Comparison of ENCODE assay signal across 16 cellular contexts in the genomic region with DNA sequence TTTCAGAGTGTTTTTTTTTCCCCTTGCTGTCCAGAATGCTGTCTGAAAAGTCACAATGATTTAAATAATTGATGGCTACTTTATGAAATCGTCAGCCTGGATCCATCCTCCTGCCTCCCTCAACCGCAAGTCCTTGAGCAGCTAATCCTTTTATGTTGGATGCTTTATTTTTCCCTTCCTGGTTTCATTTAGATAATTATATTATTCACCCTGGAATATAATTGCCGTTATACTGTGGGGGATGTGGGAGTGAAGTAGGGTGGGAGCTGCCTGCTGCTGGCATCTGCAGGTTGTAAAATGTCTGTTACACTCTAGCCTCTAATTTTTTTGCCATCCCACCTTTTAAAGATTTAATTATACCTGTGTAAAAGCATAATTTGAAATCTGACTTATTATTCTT.
A peak's percentile ranks its signal among the peaks of the same experiment; 100 is the strongest.
DNase-seq lines count a peak whose midpoint lies in the region; ATAC-seq and TF ChIP-seq lines count a peak whose summit lies in the region.
"Had no signal": no experiment of that assay in that cellular context is flagged by ENCODE, and none has a peak within 500 bp of the region (broad histone marks: within the 10 kb centered on the region; RNA-seq: fewer than 3 reads in every experiment).

No MANE protein-coding gene starts in this region.

- H3K9me3 Mint-ChIP-seq in WTC11, result peaks cover 20% of the 10 kb centered on the region

- CTCF ChIA-PET in WTC11 (lab: Charles Lee), result interaction anchor here (2.0 kb wide), 1 partner anchor 18 kb away, joined by 7 read pairs; no protein-coding TSS in a partner anchor

- no peak for ATAC-seq in WTC11
- ATAC-seq: A549, Panc1, Right ventricle myocardium inferior had no signal

- peak overlapping the region; percentile 26 for H3K4me3 ChIP-seq in BE2C (ENCODE audit: low read depth, low read length)
- H3K4me3 ChIP-seq: A549 had no signal

- H3K27me3 Mint-ChIP-seq in WTC11 (ENCODE audit: low read depth), result no peaks in the 10 kb centered on the region
- H3K27me3 Mint-ChIP-seq: CD4-positive, alpha-beta memory T cell had no signal

- H3K27me3 ChIP-seq in BE2C, result no peaks in the 10 kb centered on the region

- DNase-seq in BE2C, result peak; percentile 59
- DNase-seq in NCI-H1105 treated with DMSO at 0.1 percent for 48 hours (lab: John Stamatoyannopoulos, UW), result peak; percentile 95
- DNase-seq in NCI-H69 (lab: John Stamatoyannopoulos, UW), result peak; percentile 90
- DNase-seq in WTC11 (ENCODE audit: low spot score), result no peak
- no peak for DNase-seq in SKM-1 treated with dmso at 0.1 percent for 144 hours (lab: John Stamatoyannopoulos, UW; ENCODE audit: unreplicated experiment)
- no peak for DNase-seq in NCI-H526 (lab: John Stamatoyannopoulos, UW)
- DNase-seq in dermis blood vessel endothelial cell, result no peak
- DNase-seq in HK-2 (ENCODE audit: unreplicated experiment), result no peak
- DNase-seq: AML-193; CD4-positive, alpha-beta memory T cell; GF-D8; NCI-H2029 treated with DMSO at 0.1 percent for 48 hours; T-helper 2 cell had no signal

- H3K27ac Mint-ChIP-seq in WTC11, result peak overlapping the region; percentile 37; the same call in 1 of the 2 replicates

- H3K9me3 ChIP-seq in BE2C, result no peaks in the 10 kb centered on the region

- TF ChIP-seq CTCF in BE2C (IDR thresholded peaks at IDR 0.05; ENCODE audit: low read depth, low read length) (peak; percentile 30), WTC11 (IDR thresholded peaks at IDR 0.05) (no peak)

- peaks cover 47% of the 10 kb centered on the region for H3K4me1 ChIP-seq in BE2C
- H3K4me1 ChIP-seq: A549 had no signal

- POLR2A ChIA-PET in WTC11 (lab: Charles Lee), result no interaction called here

- peaks cover 20% of the 10 kb centered on the region for H3K4me1 Mint-ChIP-seq in WTC11

- peaks cover 12% of the 10 kb centered on the region for H3K36me3 Mint-ChIP-seq in WTC11

- no peaks in the 10 kb centered on the region; the same call in 1 of the 2 replicates for H3K36me3 ChIP-seq in BE2C

- no peak overlapping the region for H3K4me3 Mint-ChIP-seq in WTC11
- H3K4me3 Mint-ChIP-seq: CD4-positive, alpha-beta memory T cell had no signal

TF ChIP-seq in WTC11, 78 proteins besides CTCF, POLR2A, EP300 and RAD21:
- TF ChIP-seq TCF7 (CRISPR knock-in tag; IDR thresholded peaks at IDR 0.05; ENCODE audit: low read depth) (no peak), NR1H2 (CRISPR knock-in tag; IDR thresholded peaks at IDR 0.05) (no peak), IRF1 (CRISPR knock-in tag; IDR thresholded peaks at IDR 0.05) (no peak), FOXJ3 (CRISPR knock-in tag; IDR thresholded peaks at IDR 0.05; ENCODE audit: borderline replicate concordance) (no peak), CREM (CRISPR knock-in tag; IDR thresholded peaks at IDR 0.05) (no peak)
- TF ChIP-seq, protein P1, sequence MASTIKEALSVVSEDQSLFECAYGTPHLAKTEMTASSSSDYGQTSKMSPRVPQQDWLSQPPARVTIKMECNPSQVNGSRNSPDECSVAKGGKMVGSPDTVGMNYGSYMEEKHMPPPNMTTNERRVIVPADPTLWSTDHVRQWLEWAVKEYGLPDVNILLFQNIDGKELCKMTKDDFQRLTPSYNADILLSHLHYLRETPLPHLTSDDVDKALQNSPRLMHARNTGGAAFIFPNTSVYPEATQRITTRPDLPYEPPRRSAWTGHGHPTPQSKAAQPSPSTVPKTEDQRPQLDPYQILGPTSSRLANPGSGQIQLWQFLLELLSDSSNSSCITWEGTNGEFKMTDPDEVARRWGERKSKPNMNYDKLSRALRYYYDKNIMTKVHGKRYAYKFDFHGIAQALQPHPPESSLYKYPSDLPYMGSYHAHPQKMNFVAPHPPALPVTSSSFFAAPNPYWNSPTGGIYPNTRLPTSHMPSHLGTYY (CRISPR knock-in tag; IDR thresholded peaks at IDR 0.05), result no peak
- TF ChIP-seq, protein P2, sequence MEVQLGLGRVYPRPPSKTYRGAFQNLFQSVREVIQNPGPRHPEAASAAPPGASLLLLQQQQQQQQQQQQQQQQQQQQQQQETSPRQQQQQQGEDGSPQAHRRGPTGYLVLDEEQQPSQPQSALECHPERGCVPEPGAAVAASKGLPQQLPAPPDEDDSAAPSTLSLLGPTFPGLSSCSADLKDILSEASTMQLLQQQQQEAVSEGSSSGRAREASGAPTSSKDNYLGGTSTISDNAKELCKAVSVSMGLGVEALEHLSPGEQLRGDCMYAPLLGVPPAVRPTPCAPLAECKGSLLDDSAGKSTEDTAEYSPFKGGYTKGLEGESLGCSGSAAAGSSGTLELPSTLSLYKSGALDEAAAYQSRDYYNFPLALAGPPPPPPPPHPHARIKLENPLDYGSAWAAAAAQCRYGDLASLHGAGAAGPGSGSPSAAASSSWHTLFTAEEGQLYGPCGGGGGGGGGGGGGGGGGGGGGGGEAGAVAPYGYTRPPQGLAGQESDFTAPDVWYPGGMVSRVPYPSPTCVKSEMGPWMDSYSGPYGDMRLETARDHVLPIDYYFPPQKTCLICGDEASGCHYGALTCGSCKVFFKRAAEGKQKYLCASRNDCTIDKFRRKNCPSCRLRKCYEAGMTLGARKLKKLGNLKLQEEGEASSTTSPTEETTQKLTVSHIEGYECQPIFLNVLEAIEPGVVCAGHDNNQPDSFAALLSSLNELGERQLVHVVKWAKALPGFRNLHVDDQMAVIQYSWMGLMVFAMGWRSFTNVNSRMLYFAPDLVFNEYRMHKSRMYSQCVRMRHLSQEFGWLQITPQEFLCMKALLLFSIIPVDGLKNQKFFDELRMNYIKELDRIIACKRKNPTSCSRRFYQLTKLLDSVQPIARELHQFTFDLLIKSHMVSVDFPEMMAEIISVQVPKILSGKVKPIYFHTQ (CRISPR knock-in tag; IDR thresholded peaks at IDR 0.05), result no peak

Comparison
In these comparisons a context has a peak if more than half of its experiments do, and no peak if none do; other contexts are left out.
1. DNase-seq: peak in BE2C (single experiment), NCI-H1105 treated with DMSO at 0.1 percent for 48 hours (single experiment) and NCI-H69 (single experiment); none in WTC11 (single experiment), SKM-1 treated with dmso at 0.1 percent for 144 hours (single experiment), NCI-H526 (0 of 2), dermis blood vessel endothelial cell (single experiment) and HK-2 (single experiment).